22 cellular contexts compared by ENCODE assay signal in genomic region chr18:79628416-79629248, GRCh38.
"Had no signal": no experiment of that assay in that cellular context is flagged by ENCODE, and none has a peak within 500 bp of the region (broad histone marks: within the 10 kb centered on the region; RNA-seq: fewer than 3 reads in every experiment).

No MANE protein-coding gene starts in this region.

- H3K27ac Mint-ChIP-seq: activated CD4-positive, alpha-beta memory T cell treated with anti-CD3 and anti-CD28 coated beads, Interleukin-2, amount 10 ng/mL, durations not matched to agents 7 days and 5 days; activated naive CD8-positive, alpha-beta T cell treated with anti-CD3 and anti-CD28 coated beads, Interleukin-2, amount 10 ng/mL, durations not matched to agents 7 days and 5 days; activated T-cell treated with anti-CD3 and anti-CD28 coated beads, Interleukin-2, amount 50 U/mL, for 72 hours had no signal

- H3K36me3 Mint-ChIP-seq: activated naive CD8-positive, alpha-beta T cell treated with anti-CD3 and anti-CD28 coated beads, Interleukin-2, amount 10 ng/mL, durations not matched to agents 7 days and 5 days; naive thymus-derived CD4-positive, alpha-beta T cell had no signal

- DNase-seq: activated CD4-positive, alpha-beta memory T cell treated with anti-CD3 and anti-CD28 coated beads, Interleukin-2, amount 10 ng/mL, durations not matched to agents 7 days and 5 days; activated CD4-positive, alpha-beta T cell treated with anti-CD3 and anti-CD28 coated beads for 4 hours; activated naive CD4-positive, alpha-beta T cell; activated naive CD8-positive, alpha-beta T cell treated with anti-CD3 and anti-CD28 coated beads, Interleukin-2, amount 10 ng/mL, durations not matched to agents 7 days and 5 days; activated T-cell treated with anti-CD3 and anti-CD28 coated beads, Interleukin-2, amount 50 U/mL, for 72 hours; anterior cingulate cortex; brain microvascular endothelial cell; cerebellar nuclear complex; dermis blood vessel endothelial cell; foreskin melanocyte; mammary epithelial cell; naive thymus-derived CD4-positive, alpha-beta T cell; right cardiac atrium; T-helper 1 cell; T1000 had no signal

- H3K27me3 ChIP-seq: vagina had no signal

- H3K27ac ChIP-seq: brain microvascular endothelial cell, epithelial cell of prostate, heart left ventricle, neutrophil, vagina had no signal

- H3K4me1 Mint-ChIP-seq: activated CD4-positive, alpha-beta memory T cell treated with anti-CD3 and anti-CD28 coated beads, Interleukin-2, amount 10 ng/mL, durations not matched to agents 7 days and 5 days had no signal

- H3K4me1 ChIP-seq: prostate gland, vagina had no signal

- H3K36me3 ChIP-seq: brain microvascular endothelial cell, heart left ventricle, neutrophil, prostate gland, vagina had no signal

- H3K4me2 ChIP-seq: smooth muscle cell had no signal

- H3K4me3 ChIP-seq: heart left ventricle, mucosa of descending colon, prostate gland, smooth muscle cell, vagina had no signal

- H3K9me3 ChIP-seq: heart left ventricle, mucosa of descending colon, neutrophil, prostate gland, vagina had no signal

- H3K4me3 Mint-ChIP-seq: activated CD4-positive, alpha-beta memory T cell treated with anti-CD3 and anti-CD28 coated beads, Interleukin-2, amount 10 ng/mL, durations not matched to agents 7 days and 5 days; activated naive CD8-positive, alpha-beta T cell treated with anti-CD3 and anti-CD28 coated beads, Interleukin-2, amount 10 ng/mL, durations not matched to agents 7 days and 5 days; activated T-cell treated with anti-CD3 and anti-CD28 coated beads, Interleukin-2, amount 50 U/mL, for 72 hours; naive thymus-derived CD4-positive, alpha-beta T cell had no signal

- H3K27me3 Mint-ChIP-seq: activated CD4-positive, alpha-beta memory T cell treated with anti-CD3 and anti-CD28 coated beads, Interleukin-2, amount 10 ng/mL, durations not matched to agents 7 days and 5 days had no signal
